28 cellular contexts compared by ENCODE assay signal in genomic region chr19:33861950-33862349, GRCh38.
"Had no signal": no experiment of that assay in that cellular context is flagged by ENCODE, and none has a peak within 500 bp of the region (broad histone marks: within the 10 kb centered on the region; RNA-seq: fewer than 3 reads in every experiment).

No MANE protein-coding gene starts in this region.

- H3K4me3 ChIP-seq: colonic mucosa had no signal

- H3K27ac ChIP-seq: colonic mucosa, WERI-Rb-1 had no signal

- FAIRE-seq: astrocyte, frontal cortex had no signal

- H3K9me3 ChIP-seq: colonic mucosa had no signal

- DNase-seq: activated B cell treated with CpG ODN at 0.5 μM for 24 hours; activated CD4-positive, alpha-beta T cell treated with anti-CD3 and anti-CD28 coated beads for 48 hours; activated CD4-positive, alpha-beta T cell treated with anti-CD3 and anti-CD28 coated beads, Interleukin-2, amount 50 U/mL, for 1 hour; activated CD4-positive, alpha-beta T cell treated with anti-CD3 and anti-CD28 coated beads, Interleukin-2, amount 50 U/mL, for 48 hours; activated CD8-positive, alpha-beta memory T cell treated with anti-CD3 and anti-CD28 coated beads for 24 hours; activated CD8-positive, alpha-beta T cell treated with anti-CD3 and anti-CD28 coated beads for 36 hours; activated effector memory CD4-positive, alpha-beta T cell treated with Interleukin-2 at 50 U/mL for 16 hours; activated gamma-delta T cell treated with Interleukin-2 at 50 U/mL for 16 hours; activated naive CD4-positive, alpha-beta T cell treated with anti-CD3 and anti-CD28 coated beads, Interleukin-2, amount 50 U/mL, for 16 hours; activated naive CD4-positive, alpha-beta T cell treated with Interleukin-2 at 50 U/mL for 16 hours; activated T-cell treated with anti-CD3 and anti-CD28 coated beads, Interleukin-2, amount 50 U/mL, for 4 hours; amniotic stem cell; anterior cingulate cortex; central memory CD4-positive, alpha-beta T cell; cerebellar nuclear complex; colonic mucosa; effector memory CD4-positive, alpha-beta T cell; endodermal cell; foreskin fibroblast; T-helper 1 cell; T-helper 17 cell; T1000; WERI-Rb-1 had no signal

- ATAC-seq: activated CD4-positive, CD25-positive, alpha-beta regulatory T cell treated with anti-CD3 and anti-CD28 coated beads, Interleukin-2, amount 50 U/mL, for 24 hours; activated CD8-positive, alpha-beta T cell treated with anti-CD3 and anti-CD28 coated beads for 36 hours; activated T-cell treated with anti-CD3 and anti-CD28 coated beads, Interleukin-2, amount 50 U/mL, for 4 hours; activated T-helper 17 cell treated with anti-CD3 and anti-CD28 coated beads, Interleukin-2, amount 50 U/mL, for 72 hours; esophagus mucosa; T-helper 17 cell had no signal

- H3K36me3 ChIP-seq: colonic mucosa, WERI-Rb-1 had no signal

- H3K4me1 ChIP-seq: colonic mucosa had no signal

- H3K27me3 ChIP-seq: colonic mucosa had no signal
